ENCODE assay signal across 6 cellular contexts in genomic region chr20:52311209-52311794, GRCh38.
"Had no signal": no experiment of that assay in that cellular context is flagged by ENCODE, and none has a peak within 500 bp of the region (broad histone marks: within the 10 kb centered on the region; RNA-seq: fewer than 3 reads in every experiment).

No MANE protein-coding gene starts in this region.

- H3K36me3 ChIP-seq: brain microvascular endothelial cell, cardiac muscle cell had no signal

- DNase-seq: activated B cell treated with CpG ODN at 0.5 μM for 24 hours, NCI-H1048, NCI-H187 treated with DMSO at 0.1 percent for 48 hours had no signal

- H3K4me3 ChIP-seq: cardiac muscle cell had no signal

- H3K27me3 ChIP-seq: brain microvascular endothelial cell, cardiac muscle cell had no signal

- H3K27ac ChIP-seq: brain microvascular endothelial cell, cardiac muscle cell, RWPE1 had no signal
